ENCODE assay signal across 1 cellular context in the genomic region with DNA sequence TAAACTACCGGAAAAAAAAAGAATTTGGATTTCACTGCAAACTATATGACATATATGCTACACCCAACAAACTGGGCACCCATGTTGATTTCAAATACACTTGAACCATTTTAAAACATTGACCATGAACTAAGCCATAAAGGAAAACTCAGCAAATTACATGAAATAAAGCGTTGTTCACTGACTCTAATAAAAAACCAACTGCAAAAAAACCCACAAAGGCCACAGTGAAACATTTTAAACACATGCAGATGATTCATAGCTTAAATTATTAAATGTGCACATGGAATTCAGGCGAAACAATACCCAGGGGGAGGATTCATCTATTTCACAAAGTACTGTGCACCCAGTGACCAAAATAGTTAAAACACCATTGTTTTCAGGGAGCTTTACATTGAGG.
TF ChIP-seq lines count a peak whose summit lies in the region.

No MANE protein-coding gene starts in this region.

TF ChIP-seq in GM12878, 131 proteins besides CTCF, POLR2A, EP300 and RAD21:
- TF ChIP-seq, protein P1, sequence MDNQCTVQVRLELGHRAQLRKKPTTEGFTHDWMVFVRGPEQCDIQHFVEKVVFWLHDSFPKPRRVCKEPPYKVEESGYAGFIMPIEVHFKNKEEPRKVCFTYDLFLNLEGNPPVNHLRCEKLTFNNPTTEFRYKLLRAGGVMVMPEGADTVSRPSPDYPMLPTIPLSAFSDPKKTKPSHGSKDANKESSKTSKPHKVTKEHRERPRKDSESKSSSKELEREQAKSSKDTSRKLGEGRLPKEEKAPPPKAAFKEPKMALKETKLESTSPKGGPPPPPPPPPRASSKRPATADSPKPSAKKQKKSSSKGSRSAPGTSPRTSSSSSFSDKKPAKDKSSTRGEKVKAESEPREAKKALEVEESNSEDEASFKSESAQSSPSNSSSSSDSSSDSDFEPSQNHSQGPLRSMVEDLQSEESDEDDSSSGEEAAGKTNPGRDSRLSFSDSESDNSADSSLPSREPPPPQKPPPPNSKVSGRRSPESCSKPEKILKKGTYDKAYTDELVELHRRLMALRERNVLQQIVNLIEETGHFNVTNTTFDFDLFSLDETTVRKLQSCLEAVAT (IDR thresholded peaks at IDR 0.05) = no peak
- TF ChIP-seq MYC (IDR thresholded peaks at IDR 0.05; ENCODE audit: insufficient read depth, insufficient read length, insufficient replicate concordance, low read length, severe bottlenecking) (no peak), LARP7 (IDR thresholded peaks at IDR 0.05) (no peak), PAX5 (IDR thresholded peaks at IDR 0.05; ENCODE audit: borderline replicate concordance, low read depth, low read length) (no peak), CHD1 (IDR thresholded peaks at IDR 0.05; ENCODE audit: low read depth, low read length) (no peak), TBL1XR1 (IDR thresholded peaks at IDR 0.05; ENCODE audit: low read depth, low read length) (no peak), STAT3 (IDR thresholded peaks at IDR 0.05; ENCODE audit: low read depth, low read length) (no peak), BACH1 (IDR thresholded peaks at IDR 0.05; ENCODE audit: borderline replicate concordance) (no peak), YY1 (IDR thresholded peaks at IDR 0.05; ENCODE audit: low read depth, low read length) (no peak)
- TF ChIP-seq, protein P2, sequence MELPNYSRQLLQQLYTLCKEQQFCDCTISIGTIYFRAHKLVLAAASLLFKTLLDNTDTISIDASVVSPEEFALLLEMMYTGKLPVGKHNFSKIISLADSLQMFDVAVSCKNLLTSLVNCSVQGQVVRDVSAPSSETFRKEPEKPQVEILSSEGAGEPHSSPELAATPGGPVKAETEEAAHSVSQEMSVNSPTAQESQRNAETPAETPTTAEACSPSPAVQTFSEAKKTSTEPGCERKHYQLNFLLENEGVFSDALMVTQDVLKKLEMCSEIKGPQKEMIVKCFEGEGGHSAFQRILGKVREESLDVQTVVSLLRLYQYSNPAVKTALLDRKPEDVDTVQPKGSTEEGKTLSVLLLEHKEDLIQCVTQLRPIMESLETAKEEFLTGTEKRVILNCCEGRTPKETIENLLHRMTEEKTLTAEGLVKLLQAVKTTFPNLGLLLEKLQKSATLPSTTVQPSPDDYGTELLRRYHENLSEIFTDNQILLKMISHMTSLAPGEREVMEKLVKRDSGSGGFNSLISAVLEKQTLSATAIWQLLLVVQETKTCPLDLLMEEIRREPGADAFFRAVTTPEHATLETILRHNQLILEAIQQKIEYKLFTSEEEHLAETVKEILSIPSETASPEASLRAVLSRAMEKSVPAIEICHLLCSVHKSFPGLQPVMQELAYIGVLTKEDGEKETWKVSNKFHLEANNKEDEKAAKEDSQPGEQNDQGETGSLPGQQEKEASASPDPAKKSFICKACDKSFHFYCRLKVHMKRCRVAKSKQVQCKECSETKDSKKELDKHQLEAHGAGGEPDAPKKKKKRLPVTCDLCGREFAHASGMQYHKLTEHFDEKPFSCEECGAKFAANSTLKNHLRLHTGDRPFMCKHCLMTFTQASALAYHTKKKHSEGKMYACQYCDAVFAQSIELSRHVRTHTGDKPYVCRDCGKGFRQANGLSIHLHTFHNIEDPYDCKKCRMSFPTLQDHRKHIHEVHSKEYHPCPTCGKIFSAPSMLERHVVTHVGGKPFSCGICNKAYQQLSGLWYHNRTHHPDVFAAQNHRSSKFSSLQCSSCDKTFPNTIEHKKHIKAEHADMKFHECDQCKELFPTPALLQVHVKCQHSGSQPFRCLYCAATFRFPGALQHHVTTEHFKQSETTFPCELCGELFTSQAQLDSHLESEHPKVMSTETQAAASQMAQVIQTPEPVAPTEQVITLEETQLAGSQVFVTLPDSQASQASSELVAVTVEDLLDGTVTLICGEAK (IDR thresholded peaks at IDR 0.05; ENCODE audit: borderline replicate concordance) = no peak
- TF ChIP-seq, protein P3, sequence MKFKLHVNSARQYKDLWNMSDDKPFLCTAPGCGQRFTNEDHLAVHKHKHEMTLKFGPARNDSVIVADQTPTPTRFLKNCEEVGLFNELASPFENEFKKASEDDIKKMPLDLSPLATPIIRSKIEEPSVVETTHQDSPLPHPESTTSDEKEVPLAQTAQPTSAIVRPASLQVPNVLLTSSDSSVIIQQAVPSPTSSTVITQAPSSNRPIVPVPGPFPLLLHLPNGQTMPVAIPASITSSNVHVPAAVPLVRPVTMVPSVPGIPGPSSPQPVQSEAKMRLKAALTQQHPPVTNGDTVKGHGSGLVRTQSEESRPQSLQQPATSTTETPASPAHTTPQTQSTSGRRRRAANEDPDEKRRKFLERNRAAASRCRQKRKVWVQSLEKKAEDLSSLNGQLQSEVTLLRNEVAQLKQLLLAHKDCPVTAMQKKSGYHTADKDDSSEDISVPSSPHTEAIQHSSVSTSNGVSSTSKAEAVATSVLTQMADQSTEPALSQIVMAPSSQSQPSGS (IDR thresholded peaks at IDR 0.05; ENCODE audit: low read length) = no peak
